ENCODE assay signal across 20 cellular contexts in the genomic region with DNA sequence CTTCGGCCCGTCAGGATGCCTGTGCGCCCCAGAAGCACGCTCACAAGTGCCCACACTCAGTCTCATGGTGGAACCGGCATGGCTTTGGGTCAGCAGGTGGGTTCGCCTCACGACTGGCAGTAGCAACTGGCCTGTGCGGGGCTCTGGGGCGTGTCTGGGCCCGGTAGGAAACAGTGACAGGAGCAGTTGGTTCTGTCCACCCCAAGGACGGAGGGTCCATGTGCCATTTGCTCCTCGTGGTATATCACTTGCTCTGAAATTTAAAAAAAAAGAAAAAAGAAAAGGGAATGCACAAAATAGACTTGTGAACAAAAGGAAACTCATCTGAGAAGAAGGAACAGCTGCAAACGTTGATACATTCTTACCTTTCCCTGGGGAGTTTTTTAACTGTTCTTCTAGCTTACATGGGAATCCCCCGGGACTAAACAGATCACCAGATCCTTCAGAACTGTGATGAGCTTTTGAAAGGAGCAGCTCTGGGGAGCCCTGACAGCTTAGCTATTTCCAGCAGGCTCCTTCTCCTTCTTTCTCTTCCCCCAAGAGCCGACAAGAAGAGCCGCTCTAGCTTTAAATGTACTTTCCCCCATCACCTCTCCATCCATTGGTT. TPM values are rescaled to one million over a fixed set of nuclear protein-coding genes. Genes with fewer than 3 reads are reported as not detected.
A peak's percentile ranks its signal among the peaks of the same experiment; 100 is the strongest.
DNase-seq lines count a peak whose midpoint lies in the region; ATAC-seq and TF ChIP-seq lines count a peak whose summit lies in the region.
"Had no signal": no experiment of that assay in that cellular context is flagged by ENCODE, and none has a peak within 500 bp of the region (broad histone marks: within the 10 kb centered on the region; RNA-seq: fewer than 3 reads in every experiment).

No MANE protein-coding gene starts in this region.

- H3K36me3 Mint-ChIP-seq in chondrocyte (ENCODE audit: low read depth), result peaks cover 28% of the 10 kb centered on the region

- H3K4me3 Mint-ChIP-seq in chondrocyte (ENCODE audit: unreplicated experiment), result no peak overlapping the region
- H3K4me3 Mint-ChIP-seq: activated T-helper 1 cell treated with anti-CD3 and anti-CD28 coated beads, Interleukin-12 subunit alpha, Interleukin-12 subunit beta, Interleukin-2, Interleukin-4 antibody, amounts not matched to agents 30 ng/mL and 10 ng/mL and 1 ng/mL, durations not matched to agents 14 hours and 24 hours and 36 hours had no signal

- no peak for TF ChIP-seq CTCF in GM12865 (IDR thresholded peaks at IDR 0.05; ENCODE audit: insufficient read depth, low read depth, low read length, missing control alignments)
- no peak for TF ChIP-seq CTCF in GM20000 (IDR thresholded peaks at IDR 0.05; ENCODE audit: extremely low read depth, missing control alignments)
- no peak for TF ChIP-seq CTCF in chondrocyte (IDR thresholded peaks at IDR 0.05)

- H3K9me3 Mint-ChIP-seq in chondrocyte (ENCODE audit: low read depth), result no peaks in the 10 kb centered on the region
- H3K9me3 Mint-ChIP-seq: activated T-helper 1 cell treated with anti-CD3 and anti-CD28 coated beads, Interleukin-12 subunit alpha, Interleukin-12 subunit beta, Interleukin-2, Interleukin-4 antibody, amounts not matched to agents 30 ng/mL and 10 ng/mL and 1 ng/mL, durations not matched to agents 14 hours and 24 hours and 36 hours had no signal

- peak overlapping the region; percentile 27 for H3K27ac Mint-ChIP-seq in chondrocyte (ENCODE audit: unreplicated experiment)
- H3K27ac Mint-ChIP-seq: activated T-helper 1 cell treated with anti-CD3 and anti-CD28 coated beads, Interleukin-12 subunit alpha, Interleukin-12 subunit beta, Interleukin-2, Interleukin-4 antibody, amounts not matched to agents 30 ng/mL and 10 ng/mL and 1 ng/mL, durations not matched to agents 14 hours and 24 hours and 36 hours had no signal

- DNase-seq in GM12865 (ENCODE audit: low read depth) (peak; percentile 64), GM20000 (ENCODE audit: low spot score) (peak; percentile 70), chondrocyte (ENCODE audit: low spot score) (no peak), left ventricle myocardium superior (no peak), occipital lobe (lab: John Stamatoyannopoulos, UW) (no peak), cerebellar nuclear complex (lab: John Stamatoyannopoulos, UW) (no peak)
- DNase-seq: activated CD4-positive, alpha-beta T cell treated with anti-CD3 and anti-CD28 coated beads for 4 hours; AML-193; DMS79 treated with DMSO at 0.1 percent for 48 hours; effector CD4-positive, alpha-beta T cell; foreskin melanocyte; kidney; mucosa of descending colon; NCI-H2029; stimulated activated CD4-positive, alpha-beta T cell treated with anti-CD3 and anti-CD28 coated beads, Interleukin-4, amount 100 ng/mL, for 4 hours; stomach; SW 1271 had no signal

- H3K4me3 ChIP-seq in GM12865 (ENCODE audit: low read depth, low read length), result no peak overlapping the region
- H3K4me3 ChIP-seq: mucosa of descending colon, stomach had no signal

- H3K27me3 Mint-ChIP-seq in chondrocyte (ENCODE audit: low read depth), result no peaks in the 10 kb centered on the region

- intact Hi-C loops in left ventricle myocardium superior (cut with micrococcal nuclease), result loop anchor here (10.0 kb wide), 1 partner anchor 233 kb away; a partner anchor contains a TSS

- peak; percentile 49 for ATAC-seq in HG03039 (IDR thresholded peaks at IDR 0.05; ENCODE audit: unreplicated experiment)
- no peak for ATAC-seq in left ventricle myocardium superior
- no peak for ATAC-seq in HG03565 (IDR thresholded peaks at IDR 0.05; ENCODE audit: unreplicated experiment)
- ATAC-seq: mucosa of descending colon had no signal

- H3K4me1 Mint-ChIP-seq in chondrocyte (ENCODE audit: low read depth), result peaks cover 3% of the 10 kb centered on the region

RNA-seq across cellular contexts. Expression of a gene that starts 42.8 kb away (rescaled TPM):
- 71.0 to 92.9 TPM (median 73.3 TPM) in 3 replicates for total RNA-seq in chondrocyte
- total RNA-seq in left ventricle myocardium superior, result 105 TPM
- 61.8 TPM for total RNA-seq in occipital lobe

RNA-seq across cellular contexts. Expression of a gene that starts 44.6 kb away (rescaled TPM):
- 17.8 to 26.8 TPM (median 18.2 TPM) in 3 replicates for total RNA-seq in chondrocyte
- 9.6 TPM for total RNA-seq in left ventricle myocardium superior
- total RNA-seq in occipital lobe, result 30.3 TPM

Comparison
In these comparisons a context has a peak if more than half of its experiments do, and no peak if none do; other contexts are left out.
1. DNase-seq: peak in GM12865 (single experiment) and GM20000 (single experiment); none in chondrocyte (single experiment), left ventricle myocardium superior (single experiment), occipital lobe (single experiment) and cerebellar nuclear complex (0 of 2).